Comparison of ENCODE assay signal across 18 cellular contexts in genomic region chr15:64251121-64251520, GRCh38.
DNase-seq lines count a peak whose midpoint lies in the region; ATAC-seq, FAIRE-seq and TF ChIP-seq lines count a peak whose summit lies in the region.
"Had no signal": no experiment of that assay in that cellular context is flagged by ENCODE, and none has a peak within 500 bp of the region (broad histone marks: within the 10 kb centered on the region; RNA-seq: fewer than 3 reads in every experiment).

No MANE protein-coding gene starts in this region.

- no peaks in the 10 kb centered on the region for H3K27me3 ChIP-seq in mesenchymal stem cell (ENCODE audit: control insufficient read depth in 1 of 2, insufficient read depth in 1 of 2, low read length in 2 of 2)

- no peaks in the 10 kb centered on the region for H3K9me3 ChIP-seq in mesenchymal stem cell (ENCODE audit: control insufficient read depth, low read length)

- H2AFZ ChIP-seq in mesenchymal stem cell (ENCODE audit: low read depth, low read length) = no peak overlapping the region

- no peak overlapping the region for H3K4me2 ChIP-seq in mesenchymal stem cell (ENCODE audit: low read length, poor library complexity, severe bottlenecking)

- H3K9me3 Mint-ChIP-seq in WTC11 = no peaks in the 10 kb centered on the region
- H3K9me3 Mint-ChIP-seq in endothelial cell (ENCODE audit: unreplicated experiment) = no peaks in the 10 kb centered on the region
- H3K9me3 Mint-ChIP-seq: activated T-helper 2 cell treated with anti-CD3 and anti-CD28 coated beads, Interferon-gamma antibody, Interleukin-2, Interleukin-4, amounts not matched to agents 10 μg/mL and 5 μg/mL and 100 μg/mL, durations not matched to agents 14 hours and 24 hours and 36 hours; CD14-positive monocyte; natural killer cell treated with Interleukin-12 subunit alpha and Interleukin-12 subunit beta and Interleukin-15 and Interleukin-18, amount 100 ng/mL, for 72 hours had no signal

- H3K27ac ChIP-seq in mesenchymal stem cell (ENCODE audit: low read length, poor library complexity, severe bottlenecking) = no peak overlapping the region

- CTCF ChIA-PET in WTC11 (lab: Charles Lee) = no interaction called here

- H3K4ac ChIP-seq in mesenchymal stem cell (ENCODE audit: low read depth in 1 of 2, low read length in 2 of 2) = no peak overlapping the region

- peak overlapping the region; percentile 35; the same call in 1 of the 2 replicates for H3K27ac Mint-ChIP-seq in WTC11
- no peak overlapping the region for H3K27ac Mint-ChIP-seq in endothelial cell (ENCODE audit: unreplicated experiment)
- H3K27ac Mint-ChIP-seq: activated T-helper 2 cell treated with anti-CD3 and anti-CD28 coated beads, Interferon-gamma antibody, Interleukin-2, Interleukin-4, amounts not matched to agents 10 μg/mL and 5 μg/mL and 100 μg/mL, durations not matched to agents 14 hours and 24 hours and 36 hours had no signal

- peaks cover 0 to 21% of the 10 kb centered on the region in 2 experiments for H3K36me3 ChIP-seq in mesenchymal stem cell (ENCODE audit: control insufficient read depth in 1 of 2, insufficient read depth in 2 of 2, low read depth in 1 of 2, low read length in 2 of 2)

- TF ChIP-seq CTCF in WTC11 (IDR thresholded peaks at IDR 0.05) = no peak
- no peak for TF ChIP-seq CTCF in endothelial cell (IDR thresholded peaks at IDR 0.05; ENCODE audit: unreplicated experiment)

- no peak overlapping the region for H2AK5ac ChIP-seq in mesenchymal stem cell (ENCODE audit: low read length, severe bottlenecking)

- H3K23ac ChIP-seq in mesenchymal stem cell (ENCODE audit: low read length in 2 of 2) = no peak overlapping the region

- 40% methylated on average over 2 of the region's 2 CpGs for WGBS in mesenchymal stem cell

- no peak overlapping the region for H3K14ac ChIP-seq in mesenchymal stem cell (ENCODE audit: low read length in 2 of 2)

- H3K4me3 Mint-ChIP-seq in WTC11 (no peak overlapping the region), endothelial cell (ENCODE audit: unreplicated experiment) (no peak overlapping the region)
- H3K4me3 Mint-ChIP-seq: CD14-positive monocyte; natural killer cell treated with Interleukin-12 subunit alpha and Interleukin-12 subunit beta and Interleukin-15 and Interleukin-18, amount 100 ng/mL, for 72 hours had no signal

- H2BK5ac ChIP-seq in mesenchymal stem cell (ENCODE audit: low read depth, low read length, poor library complexity, severe bottlenecking) = no peak overlapping the region

- no peak overlapping the region for H3K18ac ChIP-seq in mesenchymal stem cell (ENCODE audit: low read depth in 1 of 2, low read length in 2 of 2)

- H3K27me3 Mint-ChIP-seq in WTC11 (ENCODE audit: low read depth) = no peaks in the 10 kb centered on the region
- H3K27me3 Mint-ChIP-seq in endothelial cell (ENCODE audit: unreplicated experiment) = no peaks in the 10 kb centered on the region
- H3K27me3 Mint-ChIP-seq: natural killer cell treated with Interleukin-12 subunit alpha and Interleukin-12 subunit beta and Interleukin-15 and Interleukin-18, amount 100 ng/mL, for 72 hours had no signal

- FAIRE-seq in HTR-8/SVneo (lab: Jason Lieb, UNC) = no peak
- FAIRE-seq: bronchial epithelial cell had no signal

- H3K9ac ChIP-seq in mesenchymal stem cell (ENCODE audit: low read length) = no peak overlapping the region

- H4K8ac ChIP-seq in mesenchymal stem cell (ENCODE audit: low read length) = no peak overlapping the region

- H2BK15ac ChIP-seq in mesenchymal stem cell (ENCODE audit: low read depth, poor library complexity, severe bottlenecking) = no peak overlapping the region

- H4K91ac ChIP-seq in mesenchymal stem cell (ENCODE audit: low read length) = peak overlapping the region; percentile 39

- H2BK12ac ChIP-seq in mesenchymal stem cell (ENCODE audit: low read length in 2 of 2) = no peak overlapping the region

- H3K36me3 Mint-ChIP-seq in WTC11 = no peaks in the 10 kb centered on the region
- H3K36me3 Mint-ChIP-seq in endothelial cell (ENCODE audit: low read depth, unreplicated experiment) = peaks cover 4% of the 10 kb centered on the region
- H3K36me3 Mint-ChIP-seq: natural killer cell treated with Interleukin-12 subunit alpha and Interleukin-12 subunit beta and Interleukin-15 and Interleukin-18, amount 100 ng/mL, for 72 hours had no signal

- H3K4me1 ChIP-seq in mesenchymal stem cell (ENCODE audit: control insufficient read depth, insufficient read depth, low read depth, low read length) = peaks cover 7% of the 10 kb centered on the region

- peak; percentile 68 for DNase-seq in DMS53 (lab: John Stamatoyannopoulos, UW)
- no peak for DNase-seq in DMS53 treated with DMSO at 0.1 percent for 48 hours (lab: John Stamatoyannopoulos, UW; ENCODE audit: unreplicated experiment)
- DNase-seq in Daoy (ENCODE audit: low read depth) = peak; percentile 39
- DNase-seq in WTC11 (ENCODE audit: low spot score) = no peak
- DNase-seq in mesenchymal stem cell = peak; percentile 47
- no peak for DNase-seq in endothelial cell (ENCODE audit: low spot score)
- DNase-seq in HTR-8/SVneo (ENCODE audit: insufficient read length, low spot score) = no peak
- DNase-seq: activated CD4-positive, alpha-beta T cell treated with anti-CD3 and anti-CD28 coated beads for 48 hours; effector memory CD4-positive, alpha-beta T cell; left ventricle myocardium superior; NCI-H187 treated with DMSO at 0.1 percent for 48 hours; NCI-H748 treated with DMSO at 0.1 percent for 48 hours; RPMI8226 had no signal

- ATAC-seq in WTC11 (no peak), HG03175 (IDR thresholded peaks at IDR 0.05; ENCODE audit: unreplicated experiment) (no peak)
- ATAC-seq: left ventricle myocardium superior had no signal

- H3K4me1 Mint-ChIP-seq in WTC11 (peaks cover 29% of the 10 kb centered on the region), endothelial cell (ENCODE audit: unreplicated experiment) (peaks cover 11% of the 10 kb centered on the region)

- peaks cover 13% of the 10 kb centered on the region for H3K79me1 ChIP-seq in mesenchymal stem cell (replicated peaks; ENCODE audit: low read length, poor library complexity, severe bottlenecking)

- H3K4me3 ChIP-seq in mesenchymal stem cell (ENCODE audit: insufficient read depth in 1 of 2, low read depth in 1 of 2, low read length in 2 of 2) = no peak overlapping the region

- POLR2A ChIA-PET in WTC11 (lab: Charles Lee) = no interaction called here

- H2BK120ac ChIP-seq in mesenchymal stem cell (ENCODE audit: low read depth, low read length) = no peak overlapping the region

TF ChIP-seq in WTC11, 78 proteins besides CTCF, POLR2A, EP300 and RAD21:
- TF ChIP-seq KAT7 (CRISPR knock-in tag; IDR thresholded peaks at IDR 0.05; ENCODE audit: borderline replicate concordance) = no peak
- TF ChIP-seq HMGA2 (CRISPR knock-in tag; IDR thresholded peaks at IDR 0.05) = no peak
- TF ChIP-seq, protein P1, sequence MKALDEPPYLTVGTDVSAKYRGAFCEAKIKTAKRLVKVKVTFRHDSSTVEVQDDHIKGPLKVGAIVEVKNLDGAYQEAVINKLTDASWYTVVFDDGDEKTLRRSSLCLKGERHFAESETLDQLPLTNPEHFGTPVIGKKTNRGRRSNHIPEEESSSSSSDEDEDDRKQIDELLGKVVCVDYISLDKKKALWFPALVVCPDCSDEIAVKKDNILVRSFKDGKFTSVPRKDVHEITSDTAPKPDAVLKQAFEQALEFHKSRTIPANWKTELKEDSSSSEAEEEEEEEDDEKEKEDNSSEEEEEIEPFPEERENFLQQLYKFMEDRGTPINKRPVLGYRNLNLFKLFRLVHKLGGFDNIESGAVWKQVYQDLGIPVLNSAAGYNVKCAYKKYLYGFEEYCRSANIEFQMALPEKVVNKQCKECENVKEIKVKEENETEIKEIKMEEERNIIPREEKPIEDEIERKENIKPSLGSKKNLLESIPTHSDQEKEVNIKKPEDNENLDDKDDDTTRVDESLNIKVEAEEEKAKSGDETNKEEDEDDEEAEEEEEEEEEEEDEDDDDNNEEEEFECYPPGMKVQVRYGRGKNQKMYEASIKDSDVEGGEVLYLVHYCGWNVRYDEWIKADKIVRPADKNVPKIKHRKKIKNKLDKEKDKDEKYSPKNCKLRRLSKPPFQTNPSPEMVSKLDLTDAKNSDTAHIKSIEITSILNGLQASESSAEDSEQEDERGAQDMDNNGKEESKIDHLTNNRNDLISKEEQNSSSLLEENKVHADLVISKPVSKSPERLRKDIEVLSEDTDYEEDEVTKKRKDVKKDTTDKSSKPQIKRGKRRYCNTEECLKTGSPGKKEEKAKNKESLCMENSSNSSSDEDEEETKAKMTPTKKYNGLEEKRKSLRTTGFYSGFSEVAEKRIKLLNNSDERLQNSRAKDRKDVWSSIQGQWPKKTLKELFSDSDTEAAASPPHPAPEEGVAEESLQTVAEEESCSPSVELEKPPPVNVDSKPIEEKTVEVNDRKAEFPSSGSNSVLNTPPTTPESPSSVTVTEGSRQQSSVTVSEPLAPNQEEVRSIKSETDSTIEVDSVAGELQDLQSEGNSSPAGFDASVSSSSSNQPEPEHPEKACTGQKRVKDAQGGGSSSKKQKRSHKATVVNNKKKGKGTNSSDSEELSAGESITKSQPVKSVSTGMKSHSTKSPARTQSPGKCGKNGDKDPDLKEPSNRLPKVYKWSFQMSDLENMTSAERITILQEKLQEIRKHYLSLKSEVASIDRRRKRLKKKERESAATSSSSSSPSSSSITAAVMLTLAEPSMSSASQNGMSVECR (CRISPR knock-in tag; IDR thresholded peaks at IDR 0.05; ENCODE audit: borderline replicate concordance) = no peak
- TF ChIP-seq JUN (CRISPR knock-in tag; IDR thresholded peaks at IDR 0.05) = no peak
- TF ChIP-seq ZNF317 (CRISPR knock-in tag; IDR thresholded peaks at IDR 0.05; ENCODE audit: borderline replicate concordance, low read depth) = no peak
- TF ChIP-seq SMAD4 (CRISPR knock-in tag; IDR thresholded peaks at IDR 0.05) = no peak
TF ChIP-seq in WTC11: peak in this region for 0.

Comparison
In these comparisons a context has a peak if more than half of its experiments do, and no peak if none do; other contexts are left out.
1. DNase-seq: peak in DMS53 (single experiment), Daoy (single experiment) and mesenchymal stem cell (single experiment); none in DMS53 treated with DMSO at 0.1 percent for 48 hours (single experiment), WTC11 (single experiment), endothelial cell (single experiment) and HTR-8/SVneo (single experiment).